In genomic region chr13:101219609-101220265, GRCh38 we compare ENCODE assay signal across 31 cellular contexts.
"Had no signal": no experiment of that assay in that cellular context is flagged by ENCODE, and none has a peak within 500 bp of the region (broad histone marks: within the 10 kb centered on the region; RNA-seq: fewer than 3 reads in every experiment).

No MANE protein-coding gene starts in this region.

- H3K4me1 ChIP-seq: neural progenitor cell, parathyroid adenoma, psoas muscle, right lobe of liver, sigmoid colon, spleen, suprapubic skin, testis, tibial nerve, upper lobe of left lung, vagina had no signal

- H3K27me3 Mint-ChIP-seq: naive B cell; natural killer cell treated with Interleukin-12 subunit alpha and Interleukin-12 subunit beta and Interleukin-15 and Interleukin-18, amount 100 ng/mL, for 72 hours; progenitor cell of endocrine pancreas; stimulated activated memory B cell treated with anti-CD40 and anti-IgM and Interleukin-4, amounts not matched to agents 10 μg/mL and 1 μg/mL and 100 μg/mL, for 72 hours; stimulated activated naive CD8-positive, alpha-beta T cell treated with anti-CD3 and anti-CD28 coated beads, Interleukin-15, amount 100 ng/mL, for 72 hours had no signal

- H3K4me2 ChIP-seq: neural progenitor cell, smooth muscle cell had no signal

- DNase-seq: naive B cell; naive thymus-derived CD8-positive, alpha-beta T cell; nephron progenitor cell; posterior cingulate gyrus; psoas muscle; right cardiac atrium; right lobe of liver; sigmoid colon; spleen; stimulated activated CD4-positive, alpha-beta T cell treated with anti-CD3 and anti-CD28 coated beads, Interleukin-12 subunit alpha, Interleukin-12 subunit beta, amount 100 ng/mL, for 4 hours; stimulated activated CD4-positive, alpha-beta T cell treated with anti-CD3 and anti-CD28 coated beads, Interleukin-1b, Interleukin-23, amount 100 ng/mL, for 48 hours; stimulated activated CD4-positive, alpha-beta T cell treated with anti-CD3 and anti-CD28 coated beads, Interleukin-4, amount 100 ng/mL, for 1 hour; stimulated activated CD4-positive, alpha-beta T cell treated with anti-CD3 and anti-CD28 coated beads, Interleukin-4, amount 100 ng/mL, for 4 hours; stimulated activated CD8-positive, alpha-beta memory T cell treated with anti-CD3 and anti-CD28 coated beads, Interleukin-4, amount 100 ng/mL, for 48 hours; stimulated activated naive CD4-positive, alpha-beta T cell; stimulated activated naive CD8-positive, alpha-beta T cell treated with anti-CD3 and anti-CD28 coated beads, Interleukin-15, amount 100 ng/mL, for 72 hours; stimulated activated naive CD8-positive, alpha-beta T cell treated with anti-CD3 and anti-CD28 coated beads, Interleukin-15, Interleukin-2, amounts not matched to agents 100 U/mL and 50 U/mL, for 24 hours; substantia nigra; testis; trophoblast cell; upper lobe of left lung had no signal

- H3K79me2 ChIP-seq: parathyroid adenoma had no signal

- ATAC-seq: naive thymus-derived CD8-positive, alpha-beta T cell; natural killer cell treated with Interleukin-12 subunit alpha and Interleukin-12 subunit beta and Interleukin-15 and Interleukin-18, amount 100 ng/mL, for 72 hours; psoas muscle; right cardiac atrium; right lobe of liver; stimulated activated memory B cell treated with anti-CD40 and anti-IgM and Interleukin-4, amounts not matched to agents 10 μg/mL and 1 μg/mL and 100 μg/mL, for 72 hours; stimulated activated naive CD8-positive, alpha-beta T cell treated with anti-CD3 and anti-CD28 coated beads, Interleukin-15, amount 100 ng/mL, for 72 hours; stimulated activated naive CD8-positive, alpha-beta T cell treated with anti-CD3 and anti-CD28 coated beads, Interleukin-15, Interleukin-2, amounts not matched to agents 100 U/mL and 50 U/mL, for 24 hours had no signal

- H3K4me3 ChIP-seq: neural progenitor cell, psoas muscle, right lobe of liver, sigmoid colon, skin epidermis, smooth muscle cell, spleen, suprapubic skin, testis, tibial nerve, upper lobe of left lung, vagina had no signal

- H3K4me3 Mint-ChIP-seq: naive B cell; naive thymus-derived CD8-positive, alpha-beta T cell; natural killer cell treated with Interleukin-12 subunit alpha and Interleukin-12 subunit beta and Interleukin-15 and Interleukin-18, amount 100 ng/mL, for 72 hours; nephron progenitor cell; neural progenitor cell; stimulated activated memory B cell treated with anti-CD40 and anti-IgM and Interleukin-4, amounts not matched to agents 10 μg/mL and 1 μg/mL and 100 μg/mL, for 72 hours; stimulated activated naive CD8-positive, alpha-beta T cell treated with anti-CD3 and anti-CD28 coated beads, Interleukin-15, amount 100 ng/mL, for 72 hours had no signal

- H3K27ac ChIP-seq: neural progenitor cell, parathyroid adenoma, psoas muscle, right lobe of liver, sigmoid colon, skin epidermis, spleen, suprapubic skin, testis, tibial nerve, upper lobe of left lung, vagina had no signal

- H3K36me3 Mint-ChIP-seq: naive B cell; naive thymus-derived CD8-positive, alpha-beta T cell; natural killer cell treated with Interleukin-12 subunit alpha and Interleukin-12 subunit beta and Interleukin-15 and Interleukin-18, amount 100 ng/mL, for 72 hours; neural progenitor cell; stimulated activated memory B cell treated with anti-CD40 and anti-IgM and Interleukin-4, amounts not matched to agents 10 μg/mL and 1 μg/mL and 100 μg/mL, for 72 hours had no signal

- H3K27me3 ChIP-seq: neural progenitor cell, right lobe of liver, sigmoid colon, spleen, suprapubic skin, testis, tibial nerve, upper lobe of left lung, vagina had no signal

- H3K9me3 ChIP-seq: psoas muscle, right lobe of liver, sigmoid colon, spleen, suprapubic skin, testis, tibial nerve, upper lobe of left lung, vagina had no signal

- H3K9ac ChIP-seq: neural progenitor cell, parathyroid adenoma had no signal

- H3K4me1 Mint-ChIP-seq: naive B cell; naive thymus-derived CD8-positive, alpha-beta T cell; nephron progenitor cell; neural progenitor cell; stimulated activated memory B cell treated with anti-CD40 and anti-IgM and Interleukin-4, amounts not matched to agents 10 μg/mL and 1 μg/mL and 100 μg/mL, for 72 hours; stimulated activated naive CD8-positive, alpha-beta T cell treated with anti-CD3 and anti-CD28 coated beads, Interleukin-15, amount 100 ng/mL, for 72 hours had no signal

- H3K27ac Mint-ChIP-seq: naive B cell; naive thymus-derived CD8-positive, alpha-beta T cell; natural killer cell treated with Interleukin-12 subunit alpha and Interleukin-12 subunit beta and Interleukin-15 and Interleukin-18, amount 100 ng/mL, for 72 hours; nephron progenitor cell; progenitor cell of endocrine pancreas; stimulated activated memory B cell treated with anti-CD40 and anti-IgM and Interleukin-4, amounts not matched to agents 10 μg/mL and 1 μg/mL and 100 μg/mL, for 72 hours; stimulated activated naive CD8-positive, alpha-beta T cell treated with anti-CD3 and anti-CD28 coated beads, Interleukin-15, amount 100 ng/mL, for 72 hours had no signal

- H3K9me3 Mint-ChIP-seq: naive thymus-derived CD8-positive, alpha-beta T cell; nephron progenitor cell; neural progenitor cell; stimulated activated memory B cell treated with anti-CD40 and anti-IgM and Interleukin-4, amounts not matched to agents 10 μg/mL and 1 μg/mL and 100 μg/mL, for 72 hours; stimulated activated naive CD8-positive, alpha-beta T cell treated with anti-CD3 and anti-CD28 coated beads, Interleukin-15, amount 100 ng/mL, for 72 hours had no signal

- H2AFZ ChIP-seq: neural progenitor cell, parathyroid adenoma had no signal

- H3K36me3 ChIP-seq: neural progenitor cell, right lobe of liver, sigmoid colon, spleen, suprapubic skin, tibial nerve, upper lobe of left lung, vagina had no signal
